Comparison of ENCODE assay signal across 23 cellular contexts in genomic region chr2:30484145-30484544, GRCh38. TPM values are rescaled to one million over a fixed set of nuclear protein-coding genes. Genes with fewer than 3 reads are reported as not detected.
A peak's percentile ranks its signal among the peaks of the same experiment; 100 is the strongest.
DNase-seq lines count a peak whose midpoint lies in the region; ATAC-seq, FAIRE-seq and TF ChIP-seq lines count a peak whose summit lies in the region.
"Had no signal": no experiment of that assay in that cellular context is flagged by ENCODE, and none has a peak within 500 bp of the region (broad histone marks: within the 10 kb centered on the region; RNA-seq: fewer than 3 reads in every experiment).

No MANE protein-coding gene starts in this region.

- TF ChIP-seq EP300 in GM12878 (IDR thresholded peaks at IDR 0.05; ENCODE audit: borderline replicate concordance in 1 of 2, control insufficient read depth in 1 of 2, low read depth in 2 of 2, low read length in 2 of 2) = no peak

- no peak for FAIRE-seq in GM12878 (lab: Jason Lieb, UNC)
- FAIRE-seq: A204.1, GM12892 had no signal

- POLR2A ChIA-PET in GM12878 (lab: Charles Lee) = interaction anchor here (1.0 to 1.1 kb wide), 2 partner anchors 10 to 58 kb away, joined by 3 to 6 read pairs; no protein-coding TSS in a partner anchor

- H3K4me1 ChIP-seq in Karpas-422 (ENCODE audit: low read length) = peaks cover 26% of the 10 kb centered on the region
- peaks cover 8% of the 10 kb centered on the region for H3K4me1 ChIP-seq in GM12878 (ENCODE audit: control insufficient read depth, insufficient read depth, low read length)

- CTCF ChIA-PET in GM12878 (lab: Yijun Ruan, JAX) = no interaction called here

- H3K4me2 ChIP-seq in Karpas-422 (ENCODE audit: low read depth, low read length, poor library complexity, severe bottlenecking) (peak overlapping the region; percentile 16), GM12878 (ENCODE audit: control insufficient read depth, insufficient read depth) (no peak overlapping the region)
- H3K4me2 ChIP-seq: BLaER1 had no signal

- H3K79me2 ChIP-seq in Karpas-422 (ENCODE audit: low read length) (peaks cover 97% of the 10 kb centered on the region), GM12878 (ENCODE audit: control insufficient read depth, insufficient read depth, low read length) (peaks cover 2% of the 10 kb centered on the region)

- H3K27ac ChIP-seq in Karpas-422 (ENCODE audit: low read length) (no peak overlapping the region; the same call in 1 of the 2 replicates), GM12878 (ENCODE audit: control insufficient read depth, insufficient read depth) (0 out of 2 replicates have a peak overlapping the region, but pooled peaks have one; percentile 52)
- H3K27ac ChIP-seq: BLaER1 had no signal

- SMC1A ChIA-PET in GM12878 (lab: Charles Lee; ENCODE audit: uncharacterized antibody, unreplicated experiment) = interaction anchor here (0.6 to 1.5 kb wide), 9 partner anchors 10 to 276 kb away, joined by 3 to 5 read pairs (median 3); no protein-coding TSS in a partner anchor

- no peaks in the 10 kb centered on the region for H3K9me2 ChIP-seq in Karpas-422 (replicated peaks; ENCODE audit: insufficient read depth, low read length)

- no TSS peak for BruUV-seq in GM12878 (replicated peaks; lab: Mats Ljungman, UMichigan)

- TF ChIP-seq RAD21 in GM12878 (IDR thresholded peaks at IDR 0.05; ENCODE audit: insufficient read depth, low read depth, low read length) = no peak

- intact Hi-C loops in GM12878 (cut with micrococcal nuclease; ENCODE audit: unreplicated experiment) = loop anchor here (10.0 kb wide), 1 partner anchor 249 kb away; the partner anchor contains the start of gene LBH

- in situ Hi-C loops in GM12878 (cut with MboI) = no loop called here

- no peak for TF ChIP-seq CTCF in GM12865 (IDR thresholded peaks at IDR 0.05; ENCODE audit: insufficient read depth, low read depth, low read length, missing control alignments)
- no peak for TF ChIP-seq CTCF in GM12878 (IDR thresholded peaks at IDR 0.05 in 2 of 3, conservative IDR thresholded peaks at IDR 0.05 in 1 of 3; ENCODE audit: control insufficient read depth in 2 of 3, extremely low read depth in 1 of 3, insufficient read depth in 1 of 3, low read depth in 3 of 3, low read length in 3 of 3)

- TF ChIP-seq POLR2A in GM12878 (IDR thresholded peaks at IDR 0.05; ENCODE audit: low read depth, low read length) = no peak

- H4K20me1 ChIP-seq in Karpas-422 (ENCODE audit: insufficient read depth, low read depth, low read length) (no peaks in the 10 kb centered on the region), GM12878 (ENCODE audit: control insufficient read depth, insufficient read depth) (no peaks in the 10 kb centered on the region)
- H4K20me1 ChIP-seq: BLaER1 had no signal

- H3K36me3 ChIP-seq in Karpas-422 (ENCODE audit: insufficient read depth, low read length) (no peaks in the 10 kb centered on the region), GM12878 (ENCODE audit: control insufficient read depth in 2 of 2, insufficient read depth in 2 of 2, low read length in 1 of 2) (no peaks in the 10 kb centered on the region; a peak in 1 of 4 replicates)
- H3K36me3 ChIP-seq: BE2C had no signal

- peak; percentile 2 for DNase-seq in GM12865 (ENCODE audit: low read depth)
- DNase-seq in Karpas-422 = no peak
- no peak for DNase-seq in GM12878 (ENCODE audit: low read depth, low spot score)
- DNase-seq in central memory CD4-positive, alpha-beta T cell = no peak
- no peak for DNase-seq in NCI-H2029 treated with DMSO at 0.1 percent for 48 hours (lab: John Stamatoyannopoulos, UW)
- DNase-seq: 8988T; ACHN; BE2C; C1 segment of cervical spinal cord; CD4-positive, alpha-beta memory T cell; CD4-positive, CD25-positive, alpha-beta regulatory T cell; CD8-positive, alpha-beta memory T cell; COR-L47; DMS 273 treated with DMSO at 0.1 percent for 48 hours; DMS153; DMS53; DMS79; DND-41; EL; GDM1 had no signal

- H3K9me3 ChIP-seq in Karpas-422 (ENCODE audit: low read length) (no peaks in the 10 kb centered on the region), GM12878 (replicated peaks; ENCODE audit: control insufficient read depth, insufficient read depth, low read length) (no peaks in the 10 kb centered on the region; the same call in 2 of the 3 replicates)
- H3K9me3 ChIP-seq: BE2C, BLaER1 had no signal

- WGBS in GM12878 (ENCODE audit: insufficient coverage, insufficient replicate concordance, low lambda C conversion rate, missing lambda C conversion rate) = 11% methylated on average over 3 of the region's 3 CpGs

- RAD21 ChIA-PET in GM12878 (lab: Charles Lee; ENCODE audit: unreplicated experiment) = interaction anchor here (0.8 kb wide), 1 partner anchor 9 kb away, joined by 3 read pairs; no protein-coding TSS in a partner anchor

- ATAC-seq in GM12878 = peak; percentile 9; the same call in 1 of the 3 replicates

- H3K27me3 ChIP-seq in Karpas-422 (ENCODE audit: low read length) (no peaks in the 10 kb centered on the region), GM12878 (replicated peaks in 1 of 2; ENCODE audit: control insufficient read depth in 2 of 2, insufficient read depth in 2 of 2, low read length in 1 of 2) (no peaks in the 10 kb centered on the region)
- H3K27me3 ChIP-seq: BE2C, BLaER1 had no signal

- H3K4me3 ChIP-seq in GM12865 (ENCODE audit: low read depth, low read length) (no peak overlapping the region), Karpas-422 (ENCODE audit: low read length) (no peak overlapping the region), GM12878 (no peak overlapping the region)
- H3K4me3 ChIP-seq: BLaER1 had no signal

- H2AFZ ChIP-seq in Karpas-422 (ENCODE audit: low read length) = no peak overlapping the region
- H2AFZ ChIP-seq in GM12878 (ENCODE audit: control insufficient read depth, low read depth, low read length) = no peak overlapping the region

- no peak overlapping the region for H3K9ac ChIP-seq in Karpas-422 (ENCODE audit: low read length)
- H3K9ac ChIP-seq in GM12878 (ENCODE audit: control insufficient read depth, insufficient read depth, low read length) = no peak overlapping the region
- H3K9ac ChIP-seq: BLaER1 had no signal

TF ChIP-seq in GM12878, 131 proteins besides CTCF, POLR2A, EP300 and RAD21 (continues in another document):
- TF ChIP-seq JUNB (IDR thresholded peaks at IDR 0.05) (peak; percentile 62), RELB (IDR thresholded peaks at IDR 0.05; ENCODE audit: low read depth) (peak; percentile 48; the same call in 1 of the 2 replicates), MTA2 (IDR thresholded peaks at IDR 0.05; ENCODE audit: low read depth) (peak; percentile 59), BCLAF1 (IDR thresholded peaks at IDR 0.05) (no peak), ZNF622 (IDR thresholded peaks at IDR 0.05) (no peak), RUNX3 (IDR thresholded peaks at IDR 0.05; ENCODE audit: low read length) (peak; percentile 51; the same call in 1 of the 2 replicates), HDAC2 (IDR thresholded peaks at IDR 0.05) (no peak), NFIC (IDR thresholded peaks at IDR 0.05; ENCODE audit: low read depth, low read length) (peak; percentile 71)

RNA-seq across cellular contexts. Expression of gene LCLAT1, which starts 37.1 kb away (rescaled TPM):
- total RNA-seq in Karpas-422 (2014; rRNA removed; shearing (Covaris generic); ENCODE audit: low replicate concordance) = 11.4 and 21.7 TPM in 2 replicates
- 56.2 and 59.7 TPM in 2 replicates for total RNA-seq in GM12878 (2013; cell fraction: nucleolus; rRNA removed)
- total RNA-seq in GM12878 (2014; rRNA removed) (9.6 and 11.1 TPM in 2 replicates), GM12878 (2014; rRNA removed; fragmentation: Illumina TruSeq; extraction: Trizol) (14.5 and 15.7 TPM in 2 replicates), GM12878 (2021) (17.5 and 18.6 TPM in 2 replicates)
- polyA plus RNA-seq in GM12878 (2011; ENCODE audit: low read depth) = 1.8 TPM
- polyA plus RNA-seq in GM12878 (2011; rRNA removed) (16.2 and 22.7 TPM in 2 replicates), GM12878 (2014; fragmentation: Illumina TruSeq; extraction: Trizol) (10.8 and 11.9 TPM in 2 replicates), GM12878 (2014; fragmentation: Nextera tagmentation; extraction: Ambion mirVana) (10 to 100 TPM in 1 of 2 experiments, 1 to 10 TPM in 1; 8.1 to 33.0 TPM), GM12878 (2014; rRNA removed) (8.5 and 9.4 TPM in 2 replicates), GM12878 (2016; fragmentation: Nextera tagmentation; extraction: Ambion mirVana) (10 to 100 TPM; 22.7 to 24.3 TPM)
- 8.1 and 8.3 TPM in 2 replicates for polyA plus RNA-seq in GM12878 (2011; cell fraction: cytosol; rRNA removed)
- 8.1 and 8.3 TPM in 2 replicates for polyA plus RNA-seq in GM12878 (2011; cell fraction: nucleus; rRNA removed)
- polyA plus RNA-seq in GM12878 (2012) = 2.9 and 3.3 TPM in 2 replicates
- polyA minus RNA-seq in GM12878 (2011; rRNA and poly(A)+ RNA removed) = 33.5 and 41.1 TPM in 2 replicates
- polyA minus RNA-seq in GM12878 (2011; cell fraction: cytosol; rRNA and poly(A)+ RNA removed) = 9.9 and 10.3 TPM in 2 replicates
- polyA minus RNA-seq in GM12878 (2011; cell fraction: nucleus; rRNA and poly(A)+ RNA removed) = 19.6 and 39.4 TPM in 2 replicates
